15 cellular contexts compared by ENCODE assay signal in genomic region chr17:7211512-7212277, GRCh38. TPM values are rescaled to one million over a fixed set of nuclear protein-coding genes. Genes with fewer than 3 reads are reported as not detected.
DNase-seq lines count a peak whose midpoint lies in the region; ATAC-seq and TF ChIP-seq lines count a peak whose summit lies in the region.
"Had no signal": no experiment of that assay in that cellular context is flagged by ENCODE, and none has a peak within 500 bp of the region (broad histone marks: within the 10 kb centered on the region; RNA-seq: fewer than 3 reads in every experiment).

No MANE protein-coding gene starts in this region.

- ATAC-seq in HG02763 (IDR thresholded peaks at IDR 0.05; ENCODE audit: unreplicated experiment) (no peak), GM18861 (IDR thresholded peaks at IDR 0.05; ENCODE audit: unreplicated experiment) (no peak)
- ATAC-seq: activated CD8-positive, alpha-beta T cell treated with anti-CD3 and anti-CD28 coated beads for 36 hours; CD8-positive, alpha-beta T cell had no signal

- H3K4me1 ChIP-seq in ES-I3 (ENCODE audit: insufficient read depth, low read length), result peaks cover 16% of the 10 kb centered on the region
- peaks cover 9% of the 10 kb centered on the region for H3K4me1 ChIP-seq in fibroblast of lung (ENCODE audit: control insufficient read depth, extremely low read depth, insufficient read depth, low read length)
- H3K4me1 ChIP-seq in Caco-2, result peaks cover 4% of the 10 kb centered on the region; the same call in 1 of the 2 replicates

- peak overlapping the region; percentile 83 for H3K4me3 Mint-ChIP-seq in nephron progenitor cell
- H3K4me3 Mint-ChIP-seq in Caco-2 (ENCODE audit: unreplicated experiment), result no peak overlapping the region
- H3K4me3 Mint-ChIP-seq: activated CD8-positive, alpha-beta T cell treated with anti-CD3 and anti-CD28 coated beads for 36 hours; CD8-positive, alpha-beta T cell had no signal

- TF ChIP-seq CTCF in fibroblast of lung (conservative IDR thresholded peaks at IDR 0.05 in 1 of 2, IDR thresholded peaks at IDR 0.05 in 1 of 2; ENCODE audit: low read depth in 1 of 2, low read length in 2 of 2) (no peak), nephron progenitor cell (IDR thresholded peaks at IDR 0.05) (no peak), Caco-2 (IDR thresholded peaks at IDR 0.05; ENCODE audit: insufficient read depth in 1 of 2, low read depth in 1 of 2, low read length in 1 of 2, severe bottlenecking in 1 of 2, unreplicated experiment in 1 of 2) (no peak)

- H3K9me3 ChIP-seq in ES-I3 (ENCODE audit: control insufficient read depth, insufficient read depth, low read length) (no peaks in the 10 kb centered on the region), fibroblast of lung (ENCODE audit: control insufficient read depth, insufficient read depth, low read depth, low read length) (no peaks in the 10 kb centered on the region), Caco-2 (no peaks in the 10 kb centered on the region)
- H3K9me3 ChIP-seq: esophagus squamous epithelium had no signal

- no peak overlapping the region for H3K27ac ChIP-seq in fibroblast of lung (ENCODE audit: insufficient read depth, low read length)
- H3K27ac ChIP-seq: esophagus squamous epithelium had no signal

- H4K20me1 ChIP-seq in fibroblast of lung (ENCODE audit: control insufficient read depth, extremely low read depth, insufficient read depth, low read length), result no peaks in the 10 kb centered on the region

- H3K36me3 ChIP-seq in ES-I3 (ENCODE audit: insufficient read depth, low read length) (no peaks in the 10 kb centered on the region), fibroblast of lung (ENCODE audit: control insufficient read depth, insufficient read depth, low read length) (no peaks in the 10 kb centered on the region), Caco-2 (ENCODE audit: control insufficient read depth, insufficient read depth, low read length) (no peaks in the 10 kb centered on the region)
- H3K36me3 ChIP-seq: esophagus squamous epithelium had no signal

- intact Hi-C loops in Caco-2 (cut with micrococcal nuclease; ENCODE audit: unreplicated experiment), result no loop called here

- H2AFZ ChIP-seq in fibroblast of lung (ENCODE audit: low read length), result no peak overlapping the region

- H3K27me3 Mint-ChIP-seq in nephron progenitor cell (ENCODE audit: low read depth, poor library complexity) (no peaks in the 10 kb centered on the region), Caco-2 (ENCODE audit: insufficient read depth, unreplicated experiment) (no peaks in the 10 kb centered on the region)

- POLR2A ChIA-PET in Caco-2 (lab: Charles Lee), result no interaction called here

- H3K9me3 Mint-ChIP-seq in nephron progenitor cell (no peaks in the 10 kb centered on the region), Caco-2 (ENCODE audit: unreplicated experiment) (no peaks in the 10 kb centered on the region)
- H3K9me3 Mint-ChIP-seq: activated CD8-positive, alpha-beta T cell treated with anti-CD3 and anti-CD28 coated beads for 36 hours; CD8-positive, alpha-beta T cell; IgD-negative memory B cell; naive B cell had no signal

- BruUV-seq in Caco-2 (replicated peaks; lab: Mats Ljungman, UMichigan), result no TSS peak

- H3K36me3 Mint-ChIP-seq in nephron progenitor cell (ENCODE audit: low read depth), result peaks cover 6% of the 10 kb centered on the region
- H3K36me3 Mint-ChIP-seq in Caco-2 (ENCODE audit: insufficient read depth, unreplicated experiment), result peaks cover 23% of the 10 kb centered on the region
- H3K36me3 Mint-ChIP-seq: CD8-positive, alpha-beta T cell; IgD-negative memory B cell; naive B cell had no signal

- H3K9ac ChIP-seq in ES-I3 (ENCODE audit: low read depth, low read length) (peak overlapping the region; percentile 62), fibroblast of lung (ENCODE audit: insufficient read depth, low read length) (no peak overlapping the region)

- H3K4me3 ChIP-seq in fibroblast of lung (replicated peaks in 1 of 4; ENCODE audit: control extremely low read depth in 1 of 4, insufficient read depth in 1 of 4, low read depth in 3 of 4, low read length in 4 of 4) (peak overlapping the region in 1 of 4 experiments; percentile 37), Caco-2 (ENCODE audit: low read depth, low read length) (no peak overlapping the region)
- H3K4me3 ChIP-seq: esophagus squamous epithelium had no signal

- peak overlapping the region; percentile 72 for H3K27ac Mint-ChIP-seq in nephron progenitor cell
- no peak overlapping the region for H3K27ac Mint-ChIP-seq in Caco-2 (ENCODE audit: unreplicated experiment)
- H3K27ac Mint-ChIP-seq: activated CD8-positive, alpha-beta T cell treated with anti-CD3 and anti-CD28 coated beads for 36 hours; CD8-positive, alpha-beta T cell had no signal

- peak overlapping the region; percentile 40 for H3K4me2 ChIP-seq in fibroblast of lung (ENCODE audit: extremely low read depth, insufficient read depth, low read length)

- H3K4me1 Mint-ChIP-seq in nephron progenitor cell (peaks cover 90% of the 10 kb centered on the region), Caco-2 (ENCODE audit: low read depth, unreplicated experiment) (no peaks in the 10 kb centered on the region)

- H3K79me2 ChIP-seq in fibroblast of lung (ENCODE audit: control insufficient read depth, insufficient read depth, low read length), result peaks cover 31% of the 10 kb centered on the region

- CTCF ChIA-PET in Caco-2 (lab: Charles Lee), result no interaction called here

- H3K27me3 ChIP-seq in fibroblast of lung (ENCODE audit: control insufficient read depth, insufficient read depth, low read length) (no peaks in the 10 kb centered on the region), Caco-2 (replicated peaks; ENCODE audit: control insufficient read depth, insufficient read depth, low read length) (no peaks in the 10 kb centered on the region)
- H3K27me3 ChIP-seq: esophagus squamous epithelium had no signal

- peak; percentile 36 for DNase-seq in NCI-H82 treated with DMSO at 0.1 percent for 48 hours (lab: John Stamatoyannopoulos, UW; ENCODE audit: unreplicated experiment)
- no peak for DNase-seq in fibroblast of lung (ENCODE audit: low read depth in 2 of 2)
- DNase-seq in nephron progenitor cell, result no peak
- DNase-seq in T-helper 2 cell, result no peak
- DNase-seq in Caco-2, result no peak
- DNase-seq: activated CD8-positive, alpha-beta T cell treated with anti-CD3 and anti-CD28 coated beads for 36 hours; CD8-positive, alpha-beta T cell; esophagus squamous epithelium; naive B cell; NCI-H1417 treated with DMSO at 0.1 percent for 48 hours; NCI-H524 had no signal

RNA-seq across cellular contexts. Expression of gene DLG4, which starts 7.9 kb away (rescaled TPM):
- 12.6 and 22.0 TPM in 2 replicates for total RNA-seq in fibroblast of lung
- 11.3 and 14.2 TPM in 2 replicates for polyA plus RNA-seq in fibroblast of lung
- 12.9 and 16.0 TPM in 2 replicates for polyA plus RNA-seq in fibroblast of lung (2012)
- polyA minus RNA-seq in fibroblast of lung (ENCODE audit: low replicate concordance), result 25.9 and 29.9 TPM in 2 replicates
- total RNA-seq in Caco-2 (2022), result 0.98 and 1.8 TPM in 2 replicates

RNA-seq across cellular contexts. Expression of gene ACADVL, which starts 8.0 kb away (rescaled TPM):
- total RNA-seq in fibroblast of lung (185 and 313 TPM in 2 replicates), Caco-2 (2022) (133 and 164 TPM in 2 replicates)
- 129 and 143 TPM in 2 replicates for polyA plus RNA-seq in fibroblast of lung
- polyA plus RNA-seq in fibroblast of lung (2012), result 193 and 213 TPM in 2 replicates
- 320 and 330 TPM in 2 replicates for polyA minus RNA-seq in fibroblast of lung (ENCODE audit: low replicate concordance)

RNA-seq across cellular contexts. Expression of gene DVL2, which starts 22.6 kb away (rescaled TPM):
- total RNA-seq in fibroblast of lung (91.8 and 95.8 TPM in 2 replicates), Caco-2 (2022) (38.3 and 41.3 TPM in 2 replicates)
- 8.1 and 8.6 TPM in 2 replicates for polyA plus RNA-seq in fibroblast of lung
- polyA plus RNA-seq in fibroblast of lung (2012), result 34.1 and 36.8 TPM in 2 replicates
- 70.9 and 73.8 TPM in 2 replicates for polyA minus RNA-seq in fibroblast of lung (ENCODE audit: low replicate concordance)

RNA-seq across cellular contexts. Expression of gene PHF23, which starts 27.6 kb away (rescaled TPM):
- total RNA-seq in fibroblast of lung, result 41.6 and 45.4 TPM in 2 replicates
- polyA plus RNA-seq in fibroblast of lung, result 46.6 and 48.7 TPM in 2 replicates
- 47.2 and 48.1 TPM in 2 replicates for polyA plus RNA-seq in fibroblast of lung (2012)
- polyA minus RNA-seq in fibroblast of lung (ENCODE audit: low replicate concordance), result 52.1 and 77.2 TPM in 2 replicates
- total RNA-seq in Caco-2 (2022), result 20.5 and 20.6 TPM in 2 replicates

RNA-seq across cellular contexts. Expression of gene GABARAP, which starts 30.6 kb away (rescaled TPM):
- total RNA-seq in fibroblast of lung (173 and 224 TPM in 2 replicates), Caco-2 (2022) (129 and 140 TPM in 2 replicates)
- polyA plus RNA-seq in fibroblast of lung, result 978 and 1,154 TPM in 2 replicates
- 670 and 826 TPM in 2 replicates for polyA plus RNA-seq in fibroblast of lung (2012)
- 530 and 737 TPM in 2 replicates for polyA minus RNA-seq in fibroblast of lung (ENCODE audit: low replicate concordance)
